Comparison of ENCODE assay signal across 8 cellular contexts in the genomic region with DNA sequence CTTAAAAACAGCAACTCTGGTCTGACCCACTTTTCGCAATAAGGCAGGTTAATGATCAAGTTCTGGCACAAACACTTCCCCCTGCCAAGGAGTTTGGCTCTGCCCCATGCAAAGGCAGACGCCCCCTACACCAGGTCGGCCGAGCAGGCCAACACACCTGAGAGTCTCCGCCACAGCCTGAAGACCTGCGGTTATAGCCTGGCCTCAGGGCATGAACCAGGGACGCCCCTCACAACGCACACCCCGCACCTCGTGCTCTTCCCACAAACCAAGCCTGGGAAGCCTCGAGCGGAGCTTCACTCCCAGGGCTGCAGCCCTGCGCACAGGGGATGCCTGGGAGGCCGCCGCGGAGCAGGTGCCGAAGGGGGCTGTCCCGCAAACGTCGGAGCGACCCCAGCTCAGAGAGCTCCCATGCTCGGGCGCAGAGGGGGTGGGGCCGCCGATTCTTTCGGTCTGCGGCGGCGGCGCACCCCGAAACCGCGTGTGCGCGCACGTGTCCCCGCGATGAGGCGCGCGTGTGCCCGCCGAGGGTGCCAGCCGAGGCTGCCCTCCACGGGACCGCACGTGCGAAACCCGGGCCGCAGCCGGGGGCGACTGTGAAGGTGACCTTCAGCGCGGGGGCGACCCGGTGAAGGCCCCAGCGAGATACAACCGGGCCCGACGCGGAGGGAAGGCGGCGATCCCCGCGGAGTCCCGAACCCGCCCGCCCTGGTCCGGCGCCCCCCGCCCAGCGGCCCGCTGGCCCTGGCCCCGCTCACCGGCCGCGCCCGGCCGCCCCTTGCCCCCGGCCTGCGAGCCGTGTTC. TPM values are rescaled to one million over a fixed set of nuclear protein-coding genes. Genes with fewer than 3 reads are reported as not detected.
DNase-seq lines count a peak whose midpoint lies in the region; ATAC-seq, FAIRE-seq and TF ChIP-seq lines count a peak whose summit lies in the region.

No MANE protein-coding gene starts in this region.

- TF ChIP-seq POLR2A in transverse colon (IDR thresholded peaks at IDR 0.05) (peak; percentile 43), H54 (IDR thresholded peaks at IDR 0.05; ENCODE audit: low read depth, low read length) (no peak)

- 1% methylated on average over 55 of the region's 82 CpGs; no CpG with 5 or more reads in 1 of the 2 donors for WGBS in transverse colon (ENCODE audit: low coverage in 1 of 2), 2 donors

- peak; percentile 11 for ATAC-seq in HG03066 (IDR thresholded peaks at IDR 0.05; ENCODE audit: low read depth, unreplicated experiment)

- peak overlapping the region; percentile 90 for H3K4me3 Mint-ChIP-seq in T-helper 2 cell treated with Interferon-gamma antibody and Interleukin-4, amounts not matched to agents 5 μg/mL and 100 μg/mL, for 36 hours

- no peaks in the 10 kb centered on the region for H3K27me3 ChIP-seq in muscle layer of duodenum (ENCODE audit: low read depth, low read length)
- H3K27me3 ChIP-seq in transverse colon: no peaks in the 10 kb centered on the region

- H3K4me3 ChIP-seq in muscle layer of duodenum (ENCODE audit: low read depth in 1 of 2, low read length in 2 of 2) (peak overlapping the region; percentile 86 to 99), transverse colon (peak overlapping the region; percentile 75 to 91 (median 80))

- peak overlapping the region; percentile 53 for H3K27ac ChIP-seq in muscle layer of duodenum (ENCODE audit: low read length)
- peak overlapping the region; percentile 90 to 93 (median 92) for H3K27ac ChIP-seq in transverse colon

- peaks cover 27% of the 10 kb centered on the region for H3K4me1 Mint-ChIP-seq in T-helper 2 cell treated with Interferon-gamma antibody and Interleukin-4, amounts not matched to agents 5 μg/mL and 100 μg/mL, for 36 hours (ENCODE audit: low read depth)

- in situ Hi-C loops in transverse colon (cut with MboI; ENCODE audit: low pct_ligation_motif_present in 1 of 4, low pct_unique_long_range_greater_than_20kb in 1 of 4, low sequenced_read_pairs in 3 of 4): no loop called here

- no peaks in the 10 kb centered on the region for H3K9me3 Mint-ChIP-seq in T-helper 2 cell treated with Interferon-gamma antibody and Interleukin-4, amounts not matched to agents 5 μg/mL and 100 μg/mL, for 36 hours

- no peak for FAIRE-seq in H54 (lab: Jason Lieb, UNC)

- no peak for TF ChIP-seq CTCF in transverse colon (IDR thresholded peaks at IDR 0.05)

- H3K36me3 Mint-ChIP-seq in T-helper 2 cell treated with Interferon-gamma antibody and Interleukin-4, amounts not matched to agents 5 μg/mL and 100 μg/mL, for 36 hours (ENCODE audit: low read depth): peaks cover 5% of the 10 kb centered on the region

- intact Hi-C loops in transverse colon (cut with DNase I; ENCODE audit: low total_unique reads): no loop called here

- peaks cover 16 to 44% of the 10 kb centered on the region in 2 donors for H3K4me1 ChIP-seq in muscle layer of duodenum (ENCODE audit: control insufficient read depth in 1 of 2, insufficient read depth in 2 of 2, low read length in 2 of 2)
- peaks cover 31 to 62% (median 48%) of the 10 kb centered on the region in 4 donors for H3K4me1 ChIP-seq in transverse colon

- TF ChIP-seq EP300 in transverse colon (IDR thresholded peaks at IDR 0.05; ENCODE audit: low read depth): no peak

- no peaks in the 10 kb centered on the region for H3K27me3 Mint-ChIP-seq in T-helper 2 cell treated with Interferon-gamma antibody and Interleukin-4, amounts not matched to agents 5 μg/mL and 100 μg/mL, for 36 hours (ENCODE audit: low read depth)

- H3K27ac Mint-ChIP-seq in T-helper 2 cell treated with Interferon-gamma antibody and Interleukin-4, amounts not matched to agents 5 μg/mL and 100 μg/mL, for 36 hours: peak overlapping the region; percentile 84

- H3K36me3 ChIP-seq in muscle layer of duodenum (ENCODE audit: control insufficient read depth in 1 of 2, insufficient read depth in 2 of 2, low read length in 2 of 2): no peaks in the 10 kb centered on the region
- no peaks in the 10 kb centered on the region for H3K36me3 ChIP-seq in transverse colon

- H3K9me3 ChIP-seq in muscle layer of duodenum (ENCODE audit: control insufficient read depth in 1 of 2, low read length in 2 of 2) (no peaks in the 10 kb centered on the region), transverse colon (no peaks in the 10 kb centered on the region)

- DNase-seq in NOMO-1 (lab: John Stamatoyannopoulos, UW; ENCODE audit: unreplicated experiment in 2 of 2) (peak; percentile 40 to 45), NOMO-1 treated with dmso at 0.1 percent for 144 hours (lab: John Stamatoyannopoulos, UW; ENCODE audit: unreplicated experiment) (no peak), transverse colon (peak; percentile 41), H54 (ENCODE audit: insufficient read length, low spot score) (no peak)
- DNase-seq in T-helper 2 cell treated with Interferon-gamma antibody and Interleukin-4, amounts not matched to agents 5 μg/mL and 100 μg/mL, for 36 hours (ENCODE audit: low spot score): peak; percentile 27
- peak; percentile 20 for DNase-seq in effector CD4-positive, alpha-beta T cell

RNA-seq across cellular contexts. Expression of gene CLUH, which starts 0.6 kb away (rescaled TPM):
- total RNA-seq in transverse colon: 1,000 to 10,000 TPM in 1 of 4 donors, 100 to 1,000 TPM in 3; 127 to 1,072 (median 208) TPM

RNA-seq across cellular contexts. Expression of gene CCDC92B, which starts 38.4 kb away (rescaled TPM):
- under 1 TPM in 3 of 4 donors, not detected in 1; 0.48 to 0.82 (median 0.75) TPM for total RNA-seq in transverse colon

Comparison
In these comparisons a context has a peak if more than half of its experiments do, and no peak if none do; other contexts are left out.
1. DNase-seq: peak in NOMO-1 (2 of 2), T-helper 2 cell treated with Interferon-gamma antibody and Interleukin-4, amounts not matched to agents 5 μg/mL and 100 μg/mL, for 36 hours (single experiment), effector CD4-positive, alpha-beta T cell (single experiment) and transverse colon (single experiment); none in NOMO-1 treated with dmso at 0.1 percent for 144 hours (single experiment) and H54 (single experiment).